ENCODE assay signal across 1 cellular context in the genomic region with DNA sequence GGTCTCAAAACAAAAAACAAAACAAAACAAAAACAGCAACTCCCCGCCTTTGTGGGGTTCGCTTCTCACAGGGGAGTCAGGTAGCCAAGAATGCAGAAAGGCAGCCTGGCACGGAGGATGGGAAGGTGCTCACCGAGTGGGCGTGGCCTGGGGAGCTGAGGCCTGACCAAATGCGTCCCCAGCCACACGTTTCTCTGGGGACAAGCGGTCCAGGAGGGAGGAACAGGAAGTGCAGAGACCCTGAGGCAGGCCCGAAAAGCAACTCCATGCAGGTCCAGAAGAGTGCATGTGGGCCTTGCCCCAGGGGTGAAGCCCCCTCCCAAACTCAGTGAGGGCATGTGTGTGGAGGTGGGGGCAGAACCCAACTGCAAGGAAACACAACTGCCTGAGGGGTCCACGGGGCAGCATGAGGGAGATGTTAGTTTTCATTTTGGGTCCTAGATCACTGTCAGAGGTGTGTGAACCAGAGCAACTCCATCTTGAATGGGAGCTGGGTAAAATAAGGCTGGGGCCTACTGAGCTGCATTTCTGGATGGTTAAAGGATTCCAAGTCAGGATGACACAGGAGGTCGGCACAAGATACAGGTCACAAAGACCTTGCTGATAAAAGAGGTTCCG.
TF ChIP-seq lines count a peak whose summit lies in the region.

No MANE protein-coding gene starts in this region.

TF ChIP-seq in K562, 482 proteins besides CTCF, POLR2A, EP300 and RAD21 (continues in another document):
- no peak for TF ChIP-seq CHD4 (IDR thresholded peaks at IDR 0.05; ENCODE audit: insufficient read depth, insufficient replicate concordance, low read depth, low read length, poor library complexity, severe bottlenecking)
- TF ChIP-seq, protein P1, sequence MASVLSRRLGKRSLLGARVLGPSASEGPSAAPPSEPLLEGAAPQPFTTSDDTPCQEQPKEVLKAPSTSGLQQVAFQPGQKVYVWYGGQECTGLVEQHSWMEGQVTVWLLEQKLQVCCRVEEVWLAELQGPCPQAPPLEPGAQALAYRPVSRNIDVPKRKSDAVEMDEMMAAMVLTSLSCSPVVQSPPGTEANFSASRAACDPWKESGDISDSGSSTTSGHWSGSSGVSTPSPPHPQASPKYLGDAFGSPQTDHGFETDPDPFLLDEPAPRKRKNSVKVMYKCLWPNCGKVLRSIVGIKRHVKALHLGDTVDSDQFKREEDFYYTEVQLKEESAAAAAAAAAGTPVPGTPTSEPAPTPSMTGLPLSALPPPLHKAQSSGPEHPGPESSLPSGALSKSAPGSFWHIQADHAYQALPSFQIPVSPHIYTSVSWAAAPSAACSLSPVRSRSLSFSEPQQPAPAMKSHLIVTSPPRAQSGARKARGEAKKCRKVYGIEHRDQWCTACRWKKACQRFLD (CRISPR knock-in tag; IDR thresholded peaks at IDR 0.05) = peak; percentile 100
- no peak for TF ChIP-seq CREM (IDR thresholded peaks at IDR 0.05; ENCODE audit: low read depth)
- TF ChIP-seq BDP1 (IDR thresholded peaks at IDR 0.05; ENCODE audit: insufficient read depth, insufficient read length) = no peak
- TF ChIP-seq, protein P2, sequence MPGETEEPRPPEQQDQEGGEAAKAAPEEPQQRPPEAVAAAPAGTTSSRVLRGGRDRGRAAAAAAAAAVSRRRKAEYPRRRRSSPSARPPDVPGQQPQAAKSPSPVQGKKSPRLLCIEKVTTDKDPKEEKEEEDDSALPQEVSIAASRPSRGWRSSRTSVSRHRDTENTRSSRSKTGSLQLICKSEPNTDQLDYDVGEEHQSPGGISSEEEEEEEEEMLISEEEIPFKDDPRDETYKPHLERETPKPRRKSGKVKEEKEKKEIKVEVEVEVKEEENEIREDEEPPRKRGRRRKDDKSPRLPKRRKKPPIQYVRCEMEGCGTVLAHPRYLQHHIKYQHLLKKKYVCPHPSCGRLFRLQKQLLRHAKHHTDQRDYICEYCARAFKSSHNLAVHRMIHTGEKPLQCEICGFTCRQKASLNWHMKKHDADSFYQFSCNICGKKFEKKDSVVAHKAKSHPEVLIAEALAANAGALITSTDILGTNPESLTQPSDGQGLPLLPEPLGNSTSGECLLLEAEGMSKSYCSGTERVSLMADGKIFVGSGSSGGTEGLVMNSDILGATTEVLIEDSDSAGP (CRISPR knock-in tag; IDR thresholded peaks at IDR 0.05) = no peak
- TF ChIP-seq ELF1 (tag; IDR thresholded peaks at IDR 0.05) = peak; percentile 60
- TF ChIP-seq EZH2 (IDR thresholded peaks at IDR 0.05; ENCODE audit: borderline replicate concordance, low read depth, low read length) = no peak
- TF ChIP-seq SMARCC2 (IDR thresholded peaks at IDR 0.05; ENCODE audit: low read depth) = no peak
- peak; percentile 97 for TF ChIP-seq ZNF354B (CRISPR knock-in tag; IDR thresholded peaks at IDR 0.05)
- no peak for TF ChIP-seq SRSF9 (IDR thresholded peaks at IDR 0.05; ENCODE audit: borderline replicate concordance, low read depth, low read length)
- TF ChIP-seq, protein P3, sequence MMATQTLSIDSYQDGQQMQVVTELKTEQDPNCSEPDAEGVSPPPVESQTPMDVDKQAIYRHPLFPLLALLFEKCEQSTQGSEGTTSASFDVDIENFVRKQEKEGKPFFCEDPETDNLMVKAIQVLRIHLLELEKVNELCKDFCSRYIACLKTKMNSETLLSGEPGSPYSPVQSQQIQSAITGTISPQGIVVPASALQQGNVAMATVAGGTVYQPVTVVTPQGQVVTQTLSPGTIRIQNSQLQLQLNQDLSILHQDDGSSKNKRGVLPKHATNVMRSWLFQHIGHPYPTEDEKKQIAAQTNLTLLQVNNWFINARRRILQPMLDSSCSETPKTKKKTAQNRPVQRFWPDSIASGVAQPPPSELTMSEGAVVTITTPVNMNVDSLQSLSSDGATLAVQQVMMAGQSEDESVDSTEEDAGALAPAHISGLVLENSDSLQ (IDR thresholded peaks at IDR 0.05) = no peak
- TF ChIP-seq RBM39 (optimal IDR thresholded peaks at IDR 0.05; ENCODE audit: low read depth, low read length) = no peak
- TF ChIP-seq XRCC3 (IDR thresholded peaks at IDR 0.05) = no peak
- TF ChIP-seq HMG20A (CRISPR knock-in tag; conservative IDR thresholded peaks at IDR 0.05) = peak; percentile 90
- 0 out of 2 replicates have a peak, but pooled peaks have one; percentile 58 for TF ChIP-seq ZNF780A (CRISPR knock-in tag; IDR thresholded peaks at IDR 0.05)
- TF ChIP-seq PTBP1 (IDR thresholded peaks at IDR 0.05; ENCODE audit: low read depth, low read length) = no peak
- TF ChIP-seq FOS (IDR thresholded peaks at IDR 0.05; ENCODE audit: extremely low read depth, insufficient read length) = no peak
- TF ChIP-seq ZFP36 (IDR thresholded peaks at IDR 0.05; ENCODE audit: low read depth, low read length, partially characterized antibody) = no peak
- peak; percentile 97 for TF ChIP-seq ZNF79 (CRISPR knock-in tag; IDR thresholded peaks at IDR 0.05; ENCODE audit: low read depth)
- TF ChIP-seq MTA2 (IDR thresholded peaks at IDR 0.05; ENCODE audit: low read depth) = no peak
- peak; percentile 70 for TF ChIP-seq NFIX (CRISPR knock-in tag; IDR thresholded peaks at IDR 0.05; ENCODE audit: low read depth)
- TF ChIP-seq SMAD1 (IDR thresholded peaks at IDR 0.05; ENCODE audit: low read depth, low read length, partially characterized antibody) = no peak
- no peak for TF ChIP-seq JUN (IDR thresholded peaks at IDR 0.05; ENCODE audit: borderline replicate concordance, low read depth, low read length)
- no peak for TF ChIP-seq JUN (CRISPR knock-in tag; IDR thresholded peaks at IDR 0.05; ENCODE audit: borderline replicate concordance)
- TF ChIP-seq PYGO2 (tag; IDR thresholded peaks at IDR 0.05) = peak; percentile 99
- TF ChIP-seq CBX3 (IDR thresholded peaks at IDR 0.05; ENCODE audit: borderline replicate concordance in 1 of 2, low read length in 2 of 2) = no peak; a peak in 1 of 3 replicates
- TF ChIP-seq KHSRP (IDR thresholded peaks at IDR 0.05) = no peak
- TF ChIP-seq POLR2AphosphoS5 (IDR thresholded peaks at IDR 0.05; ENCODE audit: control insufficient read depth, insufficient read depth, low read depth, low read length) = no peak
- TF ChIP-seq ZNF133 (CRISPR knock-in tag; IDR thresholded peaks at IDR 0.05) = peak; percentile 97
- TF ChIP-seq, protein P4, sequence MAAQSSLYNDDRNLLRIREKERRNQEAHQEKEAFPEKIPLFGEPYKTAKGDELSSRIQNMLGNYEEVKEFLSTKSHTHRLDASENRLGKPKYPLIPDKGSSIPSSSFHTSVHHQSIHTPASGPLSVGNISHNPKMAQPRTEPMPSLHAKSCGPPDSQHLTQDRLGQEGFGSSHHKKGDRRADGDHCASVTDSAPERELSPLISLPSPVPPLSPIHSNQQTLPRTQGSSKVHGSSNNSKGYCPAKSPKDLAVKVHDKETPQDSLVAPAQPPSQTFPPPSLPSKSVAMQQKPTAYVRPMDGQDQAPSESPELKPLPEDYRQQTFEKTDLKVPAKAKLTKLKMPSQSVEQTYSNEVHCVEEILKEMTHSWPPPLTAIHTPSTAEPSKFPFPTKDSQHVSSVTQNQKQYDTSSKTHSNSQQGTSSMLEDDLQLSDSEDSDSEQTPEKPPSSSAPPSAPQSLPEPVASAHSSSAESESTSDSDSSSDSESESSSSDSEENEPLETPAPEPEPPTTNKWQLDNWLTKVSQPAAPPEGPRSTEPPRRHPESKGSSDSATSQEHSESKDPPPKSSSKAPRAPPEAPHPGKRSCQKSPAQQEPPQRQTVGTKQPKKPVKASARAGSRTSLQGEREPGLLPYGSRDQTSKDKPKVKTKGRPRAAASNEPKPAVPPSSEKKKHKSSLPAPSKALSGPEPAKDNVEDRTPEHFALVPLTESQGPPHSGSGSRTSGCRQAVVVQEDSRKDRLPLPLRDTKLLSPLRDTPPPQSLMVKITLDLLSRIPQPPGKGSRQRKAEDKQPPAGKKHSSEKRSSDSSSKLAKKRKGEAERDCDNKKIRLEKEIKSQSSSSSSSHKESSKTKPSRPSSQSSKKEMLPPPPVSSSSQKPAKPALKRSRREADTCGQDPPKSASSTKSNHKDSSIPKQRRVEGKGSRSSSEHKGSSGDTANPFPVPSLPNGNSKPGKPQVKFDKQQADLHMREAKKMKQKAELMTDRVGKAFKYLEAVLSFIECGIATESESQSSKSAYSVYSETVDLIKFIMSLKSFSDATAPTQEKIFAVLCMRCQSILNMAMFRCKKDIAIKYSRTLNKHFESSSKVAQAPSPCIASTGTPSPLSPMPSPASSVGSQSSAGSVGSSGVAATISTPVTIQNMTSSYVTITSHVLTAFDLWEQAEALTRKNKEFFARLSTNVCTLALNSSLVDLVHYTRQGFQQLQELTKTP (IDR thresholded peaks at IDR 0.05; ENCODE audit: low read depth in 1 of 2, partially characterized antibody in 2 of 2) = no peak
- TF ChIP-seq PRPF4 (IDR thresholded peaks at IDR 0.05; ENCODE audit: insufficient read depth, low read depth, low read length, poor library complexity, severe bottlenecking) = no peak
- TF ChIP-seq THRAP3 (IDR thresholded peaks at IDR 0.05; ENCODE audit: borderline replicate concordance) = no peak
- peak in 1 of 2 experiments; percentile 71; a peak in 2 of 4 replicates for TF ChIP-seq FOXA3 (CRISPR knock-in tag; conservative IDR thresholded peaks at IDR 0.05 in 1 of 2, IDR thresholded peaks at IDR 0.05 in 1 of 2)
- TF ChIP-seq NR3C1 (CRISPR knock-in tag; IDR thresholded peaks at IDR 0.05) = no peak
- TF ChIP-seq HDAC6 (IDR thresholded peaks at IDR 0.05; ENCODE audit: low read depth, low read length) = no peak
- TF ChIP-seq, protein P5, sequence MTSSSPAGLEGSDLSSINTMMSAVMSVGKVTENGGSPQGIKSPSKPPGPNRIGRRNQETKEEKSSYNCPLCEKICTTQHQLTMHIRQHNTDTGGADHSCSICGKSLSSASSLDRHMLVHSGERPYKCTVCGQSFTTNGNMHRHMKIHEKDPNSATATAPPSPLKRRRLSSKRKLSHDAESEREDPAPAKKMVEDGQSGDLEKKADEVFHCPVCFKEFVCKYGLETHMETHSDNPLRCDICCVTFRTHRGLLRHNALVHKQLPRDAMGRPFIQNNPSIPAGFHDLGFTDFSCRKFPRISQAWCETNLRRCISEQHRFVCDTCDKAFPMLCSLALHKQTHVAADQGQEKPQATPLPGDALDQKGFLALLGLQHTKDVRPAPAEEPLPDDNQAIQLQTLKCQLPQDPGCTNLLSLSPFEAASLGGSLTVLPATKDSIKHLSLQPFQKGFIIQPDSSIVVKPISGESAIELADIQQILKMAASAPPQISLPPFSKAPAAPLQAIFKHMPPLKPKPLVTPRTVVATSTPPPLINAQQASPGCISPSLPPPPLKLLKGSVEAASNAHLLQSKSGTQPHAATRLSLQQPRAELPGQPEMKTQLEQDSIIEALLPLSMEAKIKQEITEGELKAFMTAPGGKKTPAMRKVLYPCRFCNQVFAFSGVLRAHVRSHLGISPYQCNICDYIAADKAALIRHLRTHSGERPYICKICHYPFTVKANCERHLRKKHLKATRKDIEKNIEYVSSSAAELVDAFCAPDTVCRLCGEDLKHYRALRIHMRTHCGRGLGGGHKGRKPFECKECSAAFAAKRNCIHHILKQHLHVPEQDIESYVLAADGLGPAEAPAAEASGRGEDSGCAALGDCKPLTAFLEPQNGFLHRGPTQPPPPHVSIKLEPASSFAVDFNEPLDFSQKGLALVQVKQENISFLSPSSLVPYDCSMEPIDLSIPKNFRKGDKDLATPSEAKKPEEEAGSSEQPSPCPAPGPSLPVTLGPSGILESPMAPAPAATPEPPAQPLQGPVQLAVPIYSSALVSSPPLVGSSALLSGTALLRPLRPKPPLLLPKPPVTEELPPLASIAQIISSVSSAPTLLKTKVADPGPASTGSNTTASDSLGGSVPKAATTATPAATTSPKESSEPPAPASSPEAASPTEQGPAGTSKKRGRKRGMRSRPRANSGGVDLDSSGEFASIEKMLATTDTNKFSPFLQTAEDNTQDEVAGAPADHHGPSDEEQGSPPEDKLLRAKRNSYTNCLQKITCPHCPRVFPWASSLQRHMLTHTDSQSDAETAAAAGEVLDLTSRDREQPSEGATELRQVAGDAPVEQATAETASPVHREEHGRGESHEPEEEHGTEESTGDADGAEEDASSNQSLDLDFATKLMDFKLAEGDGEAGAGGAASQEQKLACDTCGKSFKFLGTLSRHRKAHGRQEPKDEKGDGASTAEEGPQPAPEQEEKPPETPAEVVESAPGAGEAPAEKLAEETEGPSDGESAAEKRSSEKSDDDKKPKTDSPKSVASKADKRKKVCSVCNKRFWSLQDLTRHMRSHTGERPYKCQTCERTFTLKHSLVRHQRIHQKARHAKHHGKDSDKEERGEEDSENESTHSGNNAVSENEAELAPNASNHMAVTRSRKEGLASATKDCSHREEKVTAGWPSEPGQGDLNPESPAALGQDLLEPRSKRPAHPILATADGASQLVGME (CRISPR knock-in tag; IDR thresholded peaks at IDR 0.05) = peak; percentile 99
- TF ChIP-seq, protein P6, sequence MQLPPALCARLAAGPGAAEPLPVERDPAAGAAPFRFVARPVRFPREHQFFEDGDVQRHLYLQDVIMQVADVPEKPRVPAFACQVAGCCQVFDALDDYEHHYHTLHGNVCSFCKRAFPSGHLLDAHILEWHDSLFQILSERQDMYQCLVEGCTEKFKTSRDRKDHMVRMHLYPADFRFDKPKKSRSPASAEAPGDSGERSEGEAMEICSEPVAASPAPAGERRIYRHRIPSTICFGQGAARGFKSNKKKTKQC (CRISPR knock-in tag; IDR thresholded peaks at IDR 0.05) = no peak
- no peak for TF ChIP-seq NRF1 (conservative IDR thresholded peaks at IDR 0.05 in 1 of 2, IDR thresholded peaks at IDR 0.05 in 1 of 2)
- TF ChIP-seq BACH1 (tag; IDR thresholded peaks at IDR 0.05) = peak; percentile 98
- TF ChIP-seq, protein P7, sequence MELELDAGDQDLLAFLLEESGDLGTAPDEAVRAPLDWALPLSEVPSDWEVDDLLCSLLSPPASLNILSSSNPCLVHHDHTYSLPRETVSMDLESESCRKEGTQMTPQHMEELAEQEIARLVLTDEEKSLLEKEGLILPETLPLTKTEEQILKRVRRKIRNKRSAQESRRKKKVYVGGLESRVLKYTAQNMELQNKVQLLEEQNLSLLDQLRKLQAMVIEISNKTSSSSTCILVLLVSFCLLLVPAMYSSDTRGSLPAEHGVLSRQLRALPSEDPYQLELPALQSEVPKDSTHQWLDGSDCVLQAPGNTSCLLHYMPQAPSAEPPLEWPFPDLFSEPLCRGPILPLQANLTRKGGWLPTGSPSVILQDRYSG (tag; conservative IDR thresholded peaks at IDR 0.05; ENCODE audit: low read depth) = peak; percentile 100
- TF ChIP-seq, protein P8, sequence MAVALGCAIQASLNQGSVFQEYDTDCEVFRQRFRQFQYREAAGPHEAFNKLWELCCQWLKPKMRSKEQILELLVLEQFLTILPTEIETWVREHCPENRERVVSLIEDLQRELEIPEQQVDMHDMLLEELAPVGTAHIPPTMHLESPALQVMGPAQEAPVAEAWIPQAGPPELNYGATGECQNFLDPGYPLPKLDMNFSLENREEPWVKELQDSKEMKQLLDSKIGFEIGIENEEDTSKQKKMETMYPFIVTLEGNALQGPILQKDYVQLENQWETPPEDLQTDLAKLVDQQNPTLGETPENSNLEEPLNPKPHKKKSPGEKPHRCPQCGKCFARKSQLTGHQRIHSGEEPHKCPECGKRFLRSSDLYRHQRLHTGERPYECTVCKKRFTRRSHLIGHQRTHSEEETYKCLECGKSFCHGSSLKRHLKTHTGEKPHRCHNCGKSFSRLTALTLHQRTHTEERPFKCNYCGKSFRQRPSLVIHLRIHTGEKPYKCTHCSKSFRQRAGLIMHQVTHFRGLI (CRISPR knock-in tag; IDR thresholded peaks at IDR 0.05) = peak; percentile 99
- TF ChIP-seq PTRF (tag; IDR thresholded peaks at IDR 0.05) = peak; percentile 99
- no peak for TF ChIP-seq ZNF384 (IDR thresholded peaks at IDR 0.05; ENCODE audit: low read depth, low read length)
- TF ChIP-seq PCBP2 (IDR thresholded peaks at IDR 0.05; ENCODE audit: low read depth, low read length, poor library complexity, severe bottlenecking) = no peak
- no peak for TF ChIP-seq NCOA4 (IDR thresholded peaks at IDR 0.05; ENCODE audit: partially characterized antibody)
- TF ChIP-seq HIVEP1 (CRISPR knock-in tag; IDR thresholded peaks at IDR 0.05) = peak; percentile 99
- TF ChIP-seq RFX5 (IDR thresholded peaks at IDR 0.05; ENCODE audit: low read depth, low read length) = no peak
